In genomic region chr5:158392753-158393152, GRCh38 we compare ENCODE assay signal across 23 cellular contexts.
"Had no signal": no experiment of that assay in that cellular context is flagged by ENCODE, and none has a peak within 500 bp of the region (broad histone marks: within the 10 kb centered on the region; RNA-seq: fewer than 3 reads in every experiment).

No MANE protein-coding gene starts in this region.

- DNase-seq: activated CD4-positive, alpha-beta T cell treated with anti-CD3 and anti-CD28 coated beads for 1 hour; activated CD4-positive, alpha-beta T cell treated with anti-CD3 and anti-CD28 coated beads, Interleukin-2, amount 10 ng/mL, durations not matched to agents 7 days and 5 days; activated CD8-positive, alpha-beta T cell treated with anti-CD3 and anti-CD28 coated beads for 36 hours; activated T-cell treated with anti-CD3 and anti-CD28 coated beads, Interleukin-2, amount 50 U/mL, for 48 hours; effector CD4-positive, alpha-beta T cell; kidney glomerular epithelial cell; left lung; mesendoderm; posterior cingulate gyrus; right cardiac atrium; stimulated activated CD4-positive, alpha-beta T cell treated with anti-CD3 and anti-CD28 coated beads, Interleukin-12 subunit alpha, Interleukin-12 subunit beta, amount 100 ng/mL, for 4 hours; stimulated activated CD4-positive, alpha-beta T cell treated with anti-CD3 and anti-CD28 coated beads, Interleukin-4, amount 100 ng/mL, for 1 hour; stimulated activated naive CD8-positive, alpha-beta T cell treated with anti-CD3 and anti-CD28 coated beads, Interleukin-15, Interleukin-2, amounts not matched to agents 100 U/mL and 50 U/mL, for 24 hours; T-helper 17 cell; T1000; testis; transverse colon had no signal

- FAIRE-seq: bronchial epithelial cell, frontal cortex, urothelium cell line had no signal

- H3K36me3 ChIP-seq: left lung, transverse colon had no signal

- H3K27me3 ChIP-seq: left lung, testis, transverse colon had no signal

- ATAC-seq: activated CD8-positive, alpha-beta T cell treated with anti-CD3 and anti-CD28 coated beads for 36 hours; activated naive CD4-positive, alpha-beta T cell treated with anti-CD3 and anti-CD28 coated beads, Interleukin-2, amount 50 U/mL, for 72 hours; left lung; natural killer cell treated with Interleukin-12 subunit alpha and Interleukin-12 subunit beta and Interleukin-15 and Interleukin-18, amount 100 ng/mL, for 72 hours; stimulated activated naive CD8-positive, alpha-beta T cell treated with anti-CD3 and anti-CD28 coated beads, Interleukin-15, Interleukin-2, amounts not matched to agents 100 U/mL and 50 U/mL, for 24 hours; T-helper 17 cell had no signal

- H3K27ac ChIP-seq: left lung, testis, transverse colon had no signal

- H3K4me3 ChIP-seq: left lung, lung, testis, transverse colon had no signal

- H3K9me3 ChIP-seq: left lung, testis, transverse colon had no signal

- H3K4me1 ChIP-seq: testis, transverse colon had no signal
